Comparison of ENCODE assay signal across 22 cellular contexts in genomic region chr11:76617553-76618265, GRCh38. TPM values are rescaled to one million over a fixed set of nuclear protein-coding genes. Genes with fewer than 3 reads are reported as not detected.
DNase-seq lines count a peak whose midpoint lies in the region; ATAC-seq and TF ChIP-seq lines count a peak whose summit lies in the region.
"Had no signal": no experiment of that assay in that cellular context is flagged by ENCODE, and none has a peak within 500 bp of the region (broad histone marks: within the 10 kb centered on the region; RNA-seq: fewer than 3 reads in every experiment).

No MANE protein-coding gene starts in this region.

- no peak for TF ChIP-seq CTCF in H9 (conservative IDR thresholded peaks at IDR 0.05)
- no peak for TF ChIP-seq CTCF in cardiac fibroblast (IDR thresholded peaks at IDR 0.05; ENCODE audit: low read depth, low read length)
- no peak for TF ChIP-seq CTCF in type B pancreatic cell (conservative IDR thresholded peaks at IDR 0.05)

- no peak overlapping the region for H3K23ac ChIP-seq in H9 (ENCODE audit: insufficient read length, low read depth, low read length)

- H3K27me3 ChIP-seq in H9 (ENCODE audit: insufficient read depth, low read length) (no peaks in the 10 kb centered on the region), skeletal muscle tissue (ENCODE audit: control insufficient read depth in 3 of 3, insufficient read depth in 3 of 3, low read length in 3 of 3) (no peaks in the 10 kb centered on the region)

- no peak overlapping the region for H4K91ac ChIP-seq in H9 (ENCODE audit: insufficient read length, low read depth, low read length)

- H3K9me3 ChIP-seq in H9 (ENCODE audit: control insufficient read depth, low read depth, low read length) (no peaks in the 10 kb centered on the region), skeletal muscle tissue (ENCODE audit: control insufficient read depth in 3 of 3, low read length in 3 of 3) (peaks cover 0 to 2% (median 0%) of the 10 kb centered on the region in 3 donors)

- no peak overlapping the region for H3K18ac ChIP-seq in H9 (ENCODE audit: insufficient read length, low read depth, low read length)

- peak; percentile 3 for DNase-seq in H9
- DNase-seq in cardiac fibroblast (ENCODE audit: low read depth in 2 of 2): peak; percentile 48 to 84
- DNase-seq in islet precursor cell: peak; percentile 2
- DNase-seq in NCI-H446 (lab: John Stamatoyannopoulos, UW): no peak
- no peak for DNase-seq in type B pancreatic cell (ENCODE audit: extremely low spot score, unreplicated experiment)
- no peak for DNase-seq in NCI-H1694 treated with DMSO at 0.1 percent for 48 hours (lab: John Stamatoyannopoulos, UW)
- DNase-seq: activated CD8-positive, alpha-beta T cell treated with anti-CD3 and anti-CD28 coated beads, Interleukin-2, amount 10 ng/mL, durations not matched to agents 7 days and 5 days; activated naive CD8-positive, alpha-beta T cell treated with anti-CD3 and anti-CD28 coated beads, Interleukin-2, amount 10 ng/mL, durations not matched to agents 7 days and 5 days; AML-193; Calu3; effector memory CD8-positive, alpha-beta T cell; NCI-H1930; NK-92 treated with Interleukin-12 subunit alpha and Interleukin-12 subunit beta, amount 100 ng/mL, for 24 hours; stimulated activated CD4-positive, alpha-beta T cell treated with anti-CD3 and anti-CD28 coated beads, Interleukin-2, amount 100 ng/mL, for 48 hours; T-helper 1 cell; WERI-Rb-1 had no signal

- H3K4me2 ChIP-seq in H9 (ENCODE audit: insufficient read depth, insufficient read length, low read length): no peak overlapping the region

- H4K5ac ChIP-seq in H9 (ENCODE audit: insufficient read length, low read depth, low read length): no peak overlapping the region

- no peaks in the 10 kb centered on the region for H3K4me1 ChIP-seq in H9 (ENCODE audit: insufficient read depth, low read length)
- peaks cover 14 to 26% (median 25%) of the 10 kb centered on the region in 3 donors for H3K4me1 ChIP-seq in skeletal muscle tissue (ENCODE audit: control insufficient read depth in 3 of 3, insufficient read depth in 3 of 3, low read length in 3 of 3)

- WGBS in H9 (ENCODE audit: extremely low coverage, insufficient read length, low lambda C conversion rate): no CpG with 5 or more reads among the region's 7 CpGs

- H3K36me3 ChIP-seq in skeletal muscle tissue (ENCODE audit: control insufficient read depth in 3 of 3, insufficient read depth in 3 of 3, low read length in 3 of 3): no peaks in the 10 kb centered on the region
- H3K36me3 ChIP-seq: WERI-Rb-1 had no signal

- H3K79me2 ChIP-seq in H9 (ENCODE audit: insufficient read depth, low read length): no peaks in the 10 kb centered on the region

- no peak for ATAC-seq in HG03097 (IDR thresholded peaks at IDR 0.05; ENCODE audit: low FRiP score, unreplicated experiment)
- ATAC-seq: activated CD8-positive, alpha-beta T cell treated with anti-CD3 and anti-CD28 coated beads, Interleukin-2, amount 10 ng/mL, durations not matched to agents 7 days and 5 days; effector memory CD8-positive, alpha-beta T cell; HepG2 had no signal

- H2AK5ac ChIP-seq in H9 (ENCODE audit: insufficient read length, low read length): no peak overlapping the region

- peaks cover 0 to 9% (median 7%) of the 10 kb centered on the region in 3 experiments; a peak in 4 of 7 replicates for H3K36me3 Mint-ChIP-seq in H9 (ENCODE audit: insufficient read depth in 1 of 3, low read depth in 3 of 3)
- no peaks in the 10 kb centered on the region for H3K36me3 Mint-ChIP-seq in type B pancreatic cell
- H3K36me3 Mint-ChIP-seq: activated naive CD8-positive, alpha-beta T cell treated with anti-CD3 and anti-CD28 coated beads, Interleukin-2, amount 10 ng/mL, durations not matched to agents 7 days and 5 days had no signal

- H2AFZ ChIP-seq in H9 (ENCODE audit: low read length): no peak overlapping the region

- no peak overlapping the region for H3K27ac ChIP-seq in H9 (ENCODE audit: insufficient read length, low read depth, low read length)
- peak overlapping the region; percentile 70 for H3K27ac ChIP-seq in skeletal muscle tissue (ENCODE audit: low read depth, low read length)
- H3K27ac ChIP-seq: WERI-Rb-1 had no signal

- H3K4me3 ChIP-seq in cardiac fibroblast (replicated peaks in 1 of 2; ENCODE audit: low read depth in 2 of 2, low read length in 2 of 2) (no peak overlapping the region), skeletal muscle tissue (ENCODE audit: low read length in 3 of 3) (no peak overlapping the region)

- H3K79me1 ChIP-seq in H9 (ENCODE audit: insufficient read depth, low read depth, low read length, poor library complexity, severe bottlenecking): no peaks in the 10 kb centered on the region

- H3K27ac Mint-ChIP-seq in H9 (no peak overlapping the region), type B pancreatic cell (no peak overlapping the region)
- H3K27ac Mint-ChIP-seq: activated CD8-positive, alpha-beta T cell treated with anti-CD3 and anti-CD28 coated beads, Interleukin-2, amount 10 ng/mL, durations not matched to agents 7 days and 5 days; activated naive CD8-positive, alpha-beta T cell treated with anti-CD3 and anti-CD28 coated beads, Interleukin-2, amount 10 ng/mL, durations not matched to agents 7 days and 5 days; effector memory CD8-positive, alpha-beta T cell had no signal

- no peaks in the 10 kb centered on the region for H4K20me1 ChIP-seq in H9 (ENCODE audit: control insufficient read depth, insufficient read depth, insufficient read length)

- no peak overlapping the region for H2BK12ac ChIP-seq in H9 (ENCODE audit: insufficient read length, low read depth, low read length)

- H3K4me3 Mint-ChIP-seq in H9 (no peak overlapping the region), type B pancreatic cell (no peak overlapping the region)
- H3K4me3 Mint-ChIP-seq: activated CD8-positive, alpha-beta T cell treated with anti-CD3 and anti-CD28 coated beads, Interleukin-2, amount 10 ng/mL, durations not matched to agents 7 days and 5 days; activated naive CD8-positive, alpha-beta T cell treated with anti-CD3 and anti-CD28 coated beads, Interleukin-2, amount 10 ng/mL, durations not matched to agents 7 days and 5 days; central memory CD8-positive, alpha-beta T cell; effector memory CD8-positive, alpha-beta T cell; neural crest cell had no signal

- H3K4ac ChIP-seq in H9 (ENCODE audit: low read depth, low read length): no peak overlapping the region

- H3K9me3 Mint-ChIP-seq in H9: peaks cover 8 to 9% of the 10 kb centered on the region in 2 experiments
- peaks cover 7% of the 10 kb centered on the region for H3K9me3 Mint-ChIP-seq in type B pancreatic cell
- H3K9me3 Mint-ChIP-seq: central memory CD8-positive, alpha-beta T cell; effector memory CD8-positive, alpha-beta T cell had no signal

- no peak overlapping the region for H3K56ac ChIP-seq in H9 (ENCODE audit: insufficient read length, low read depth, low read length)

- H2BK5ac ChIP-seq in H9 (ENCODE audit: insufficient read length, low read length): no peak overlapping the region

- H3K14ac ChIP-seq in H9 (ENCODE audit: insufficient read depth, low read length): no peak overlapping the region

- peaks cover 2% of the 10 kb centered on the region for H3K23me2 ChIP-seq in H9 (ENCODE audit: insufficient read length, low read depth, low read length, poor library complexity, severe bottlenecking)

- no peak overlapping the region for H2BK120ac ChIP-seq in H9 (ENCODE audit: low read depth, low read length, poor library complexity, severe bottlenecking)

- no peak overlapping the region for H2BK20ac ChIP-seq in H9 (ENCODE audit: low read depth, low read length, poor library complexity, severe bottlenecking)

- H2BK15ac ChIP-seq in H9 (ENCODE audit: low read depth, low read length): no peak overlapping the region

- no peak overlapping the region for H3K9ac ChIP-seq in H9 (ENCODE audit: extremely low read depth, insufficient read length, low read length)
- peak overlapping the region in 1 of 3 donors; percentile 25 for H3K9ac ChIP-seq in skeletal muscle tissue (ENCODE audit: low read depth in 1 of 3, low read length in 3 of 3)

- H4K8ac ChIP-seq in H9 (replicated peaks; ENCODE audit: insufficient read length, low read depth, low read length): no peak overlapping the region

- H3K4me1 Mint-ChIP-seq in H9: peaks cover 3 to 12% of the 10 kb centered on the region in 2 experiments
- H3K4me1 Mint-ChIP-seq in type B pancreatic cell (ENCODE audit: unreplicated experiment): peaks cover 3% of the 10 kb centered on the region
- H3K4me1 Mint-ChIP-seq: activated naive CD8-positive, alpha-beta T cell treated with anti-CD3 and anti-CD28 coated beads, Interleukin-2, amount 10 ng/mL, durations not matched to agents 7 days and 5 days; central memory CD8-positive, alpha-beta T cell had no signal

- H3K27me3 Mint-ChIP-seq in H9 (ENCODE audit: low read depth): peaks cover 6% of the 10 kb centered on the region; the same call in 1 of the 2 replicates
- H3K27me3 Mint-ChIP-seq in type B pancreatic cell: no peaks in the 10 kb centered on the region

- H3T11ph ChIP-seq in H9 (ENCODE audit: low read length): no peak overlapping the region

RNA-seq across cellular contexts. Expression of gene LRRC32, which starts 52.8 kb away (rescaled TPM):
- total RNA-seq in H9 (2021): 0.46 and 0.59 TPM in 2 replicates
- 6.3 TPM for total RNA-seq in skeletal muscle tissue
- 4.3 and 5.4 TPM in 2 replicates for total RNA-seq in type B pancreatic cell (ENCODE audit: low replicate concordance)
- total RNA-seq: Calu3, HepG2, M059J had no signal

Comparison
In these comparisons a context has a peak if more than half of its experiments do, and no peak if none do; other contexts are left out.
1. DNase-seq: peak in H9 (single experiment), cardiac fibroblast (2 of 2) and islet precursor cell (single experiment); none in NCI-H446 (0 of 2), type B pancreatic cell (single experiment) and NCI-H1694 treated with DMSO at 0.1 percent for 48 hours (single experiment).